ENCODE assay signal across 8 cellular contexts in genomic region chr20:10511507-10512231, GRCh38.
DNase-seq lines count a peak whose midpoint lies in the region; ATAC-seq and TF ChIP-seq lines count a peak whose summit lies in the region.

No MANE protein-coding gene starts in this region.

- H3K36me3 ChIP-seq in SJSA1 (no peaks in the 10 kb centered on the region), psoas muscle (ENCODE audit: insufficient read depth in 1 of 2, low read depth in 1 of 2) (no peaks in the 10 kb centered on the region), uterus (no peaks in the 10 kb centered on the region)

- H3K27ac Mint-ChIP-seq in activated naive CD4-positive, alpha-beta T cell treated with anti-CD3 and anti-CD28 coated beads, Interleukin-2, amount 50 U/mL, for 24 hours, result peak overlapping the region; percentile 53

- H3K9me3 Mint-ChIP-seq in activated naive CD4-positive, alpha-beta T cell treated with anti-CD3 and anti-CD28 coated beads, Interleukin-2, amount 50 U/mL, for 24 hours, result no peaks in the 10 kb centered on the region

- TF ChIP-seq POLR2A in uterus (IDR thresholded peaks at IDR 0.05), result no peak

- ATAC-seq in GM21526 (IDR thresholded peaks at IDR 0.05; ENCODE audit: low FRiP score, unreplicated experiment), result peak; percentile 98
- ATAC-seq in Right ventricle myocardium superior (ENCODE audit: poor library complexity), result peak; percentile 92
- ATAC-seq in psoas muscle, result peak; percentile 97 to 98 (median 97)

- H3K27ac ChIP-seq in SJSA1 (peak overlapping the region; percentile 69), psoas muscle (peak overlapping the region; percentile 66), uterus (peak overlapping the region; percentile 79 to 89)

- H3K27me3 Mint-ChIP-seq in activated naive CD4-positive, alpha-beta T cell treated with anti-CD3 and anti-CD28 coated beads, Interleukin-2, amount 50 U/mL, for 24 hours, result no peaks in the 10 kb centered on the region

- peak overlapping the region; percentile 42 for H3K4me3 Mint-ChIP-seq in activated naive CD4-positive, alpha-beta T cell treated with anti-CD3 and anti-CD28 coated beads, Interleukin-2, amount 50 U/mL, for 24 hours

- TF ChIP-seq CTCF in psoas muscle (IDR thresholded peaks at IDR 0.05) (no peak), uterus (IDR thresholded peaks at IDR 0.05) (no peak)

- no peak overlapping the region for H3K4me3 ChIP-seq in SJSA1
- peak overlapping the region; percentile 39 for H3K4me3 ChIP-seq in psoas muscle
- no peak overlapping the region for H3K4me3 ChIP-seq in uterus

- H3K27me3 ChIP-seq in SJSA1 (replicated peaks), result no peaks in the 10 kb centered on the region
- no peaks in the 10 kb centered on the region for H3K27me3 ChIP-seq in psoas muscle (ENCODE audit: insufficient read depth in 3 of 3, low read length in 2 of 3)
- no peaks in the 10 kb centered on the region for H3K27me3 ChIP-seq in uterus

- H3K9me3 ChIP-seq in SJSA1 (replicated peaks) (no peaks in the 10 kb centered on the region), psoas muscle (no peaks in the 10 kb centered on the region), uterus (no peaks in the 10 kb centered on the region)

- H3K4me1 Mint-ChIP-seq in activated naive CD4-positive, alpha-beta T cell treated with anti-CD3 and anti-CD28 coated beads, Interleukin-2, amount 50 U/mL, for 24 hours, result peaks cover 24% of the 10 kb centered on the region

- H3K36me3 Mint-ChIP-seq in activated naive CD4-positive, alpha-beta T cell treated with anti-CD3 and anti-CD28 coated beads, Interleukin-2, amount 50 U/mL, for 24 hours, result peaks cover 5% of the 10 kb centered on the region

- peaks cover 57% of the 10 kb centered on the region for H3K4me1 ChIP-seq in SJSA1 (replicated peaks)
- H3K4me1 ChIP-seq in psoas muscle, result peaks cover 37% of the 10 kb centered on the region
- peaks cover 0 to 12% of the 10 kb centered on the region in 2 donors for H3K4me1 ChIP-seq in uterus

- intact Hi-C loops in Right ventricle myocardium superior (cut with DNase I), result no loop called here
- intact Hi-C loops in psoas muscle (cut with DNase I), result no loop called here
- intact Hi-C loops in uterus (cut with DNase I; ENCODE audit: low total_unique reads), result no loop called here

- 7 to 22% (median 7%) methylated on average over 5 of the region's 5 CpGs for WGBS in psoas muscle, 3 donors

- DNase-seq in DMS79 (lab: John Stamatoyannopoulos, UW) (peak; percentile 55), HUDEP-2 (lab: John Stamatoyannopoulos, UW; ENCODE audit: unreplicated experiment in 76 of 76) (peak in 73 of 76 experiments; percentile 24 to 90 (median 73)), SJSA1 (ENCODE audit: low read depth in 1 of 2, low spot score in 2 of 2) (peak; percentile 93 to 95), Right ventricle myocardium superior (peak; percentile 85), psoas muscle (peak; percentile 82 to 84), uterus (peak; percentile 85 to 90)
